Comparison of ENCODE assay signal across 1 cellular context in the genomic region with DNA sequence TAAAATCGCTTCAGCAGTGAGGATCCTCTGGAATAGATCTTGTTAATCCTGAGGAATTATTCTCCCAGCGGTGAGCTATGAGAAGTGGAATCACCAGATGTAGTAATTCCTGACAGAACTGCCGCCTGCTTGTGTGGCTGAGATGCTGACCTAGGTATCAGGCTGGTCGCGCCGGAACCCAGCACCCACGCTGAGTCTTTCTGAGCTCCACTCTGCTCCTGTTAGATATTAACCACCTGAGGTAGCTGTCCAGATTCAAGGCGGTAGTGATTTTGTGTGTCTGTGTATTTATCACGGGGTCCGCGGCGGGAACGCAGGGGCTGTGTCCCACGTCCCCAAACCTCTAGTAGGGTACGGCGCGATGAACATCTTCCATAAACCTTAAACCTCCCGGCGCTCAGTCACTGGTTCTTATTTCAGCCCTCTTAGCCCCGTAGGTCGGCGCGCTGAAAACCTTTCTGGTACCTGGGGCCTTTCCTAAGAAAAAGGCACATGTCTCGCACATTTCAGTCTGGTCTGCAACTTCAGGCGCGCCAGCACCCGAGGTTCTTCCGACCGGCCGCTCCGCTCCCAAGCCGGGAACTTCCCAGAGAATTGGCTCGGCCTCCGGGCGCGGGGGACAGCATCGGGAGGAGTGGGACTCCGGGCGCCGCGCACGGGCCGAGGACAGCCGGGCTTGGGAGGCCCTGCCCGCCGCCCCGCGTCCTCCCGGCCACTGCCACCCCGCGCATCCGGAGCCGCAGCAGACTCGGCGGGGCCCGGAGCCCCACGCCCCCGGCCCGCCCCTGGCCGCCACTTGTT.
TF ChIP-seq lines count a peak whose summit lies in the region.

No MANE protein-coding gene starts in this region.

TF ChIP-seq in HepG2, 621 proteins besides CTCF, POLR2A, EP300 and RAD21 (continued from another document and continues in another):
- TF ChIP-seq, protein P1, sequence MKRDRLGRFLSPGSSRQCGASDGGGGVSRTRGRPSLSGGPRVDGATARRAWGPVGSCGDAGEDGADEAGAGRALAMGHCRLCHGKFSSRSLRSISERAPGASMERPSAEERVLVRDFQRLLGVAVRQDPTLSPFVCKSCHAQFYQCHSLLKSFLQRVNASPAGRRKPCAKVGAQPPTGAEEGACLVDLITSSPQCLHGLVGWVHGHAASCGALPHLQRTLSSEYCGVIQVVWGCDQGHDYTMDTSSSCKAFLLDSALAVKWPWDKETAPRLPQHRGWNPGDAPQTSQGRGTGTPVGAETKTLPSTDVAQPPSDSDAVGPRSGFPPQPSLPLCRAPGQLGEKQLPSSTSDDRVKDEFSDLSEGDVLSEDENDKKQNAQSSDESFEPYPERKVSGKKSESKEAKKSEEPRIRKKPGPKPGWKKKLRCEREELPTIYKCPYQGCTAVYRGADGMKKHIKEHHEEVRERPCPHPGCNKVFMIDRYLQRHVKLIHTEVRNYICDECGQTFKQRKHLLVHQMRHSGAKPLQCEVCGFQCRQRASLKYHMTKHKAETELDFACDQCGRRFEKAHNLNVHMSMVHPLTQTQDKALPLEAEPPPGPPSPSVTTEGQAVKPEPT (CRISPR knock-in tag; IDR thresholded peaks at IDR 0.05; ENCODE audit: low read depth), result peak; percentile 52; the same call in 1 of the 2 replicates
- TF ChIP-seq ZBTB20 (CRISPR knock-in tag; IDR thresholded peaks at IDR 0.05; ENCODE audit: borderline replicate concordance, low read depth) (no peak), ISX (CRISPR knock-in tag; conservative IDR thresholded peaks at IDR 0.05) (peak; percentile 85), HNRNPLL (IDR thresholded peaks at IDR 0.05; ENCODE audit: low read depth, low read length, poor library complexity, severe bottlenecking) (no peak), ARNTL (CRISPR knock-in tag; IDR thresholded peaks at IDR 0.05) (no peak), HNF4G (IDR thresholded peaks at IDR 0.05; ENCODE audit: borderline replicate concordance, low read depth, low read length) (no peak), HNF4G (CRISPR knock-in tag; IDR thresholded peaks at IDR 0.05; ENCODE audit: borderline replicate concordance, low read depth) (no peak), ZNF543 (CRISPR knock-in tag; IDR thresholded peaks at IDR 0.05) (peak; percentile 60; the same call in 1 of the 2 replicates), FOXJ3 (CRISPR knock-in tag; IDR thresholded peaks at IDR 0.05; ENCODE audit: borderline replicate concordance) (no peak), ZBTB3 (CRISPR knock-in tag; IDR thresholded peaks at IDR 0.05; ENCODE audit: borderline replicate concordance, low read depth) (no peak), MAFF (IDR thresholded peaks at IDR 0.05; ENCODE audit: low read depth, low read length) (no peak), PITX1 (CRISPR knock-in tag; IDR thresholded peaks at IDR 0.05) (no peak), HNRNPH1 (optimal IDR thresholded peaks at IDR 0.05; ENCODE audit: low read depth, low read length) (no peak), JARID2 (CRISPR knock-in tag; IDR thresholded peaks at IDR 0.05; ENCODE audit: insufficient replicate concordance) (no peak), ZBTB21 (CRISPR knock-in tag; IDR thresholded peaks at IDR 0.05) (no peak), ZNF260 (CRISPR knock-in tag; IDR thresholded peaks at IDR 0.05; ENCODE audit: borderline replicate concordance, low read depth) (no peak), TEAD3 (CRISPR knock-in tag; optimal IDR thresholded peaks at IDR 0.05; ENCODE audit: borderline replicate concordance) (no peak), ZBTB1 (CRISPR knock-in tag; IDR thresholded peaks at IDR 0.05; ENCODE audit: borderline replicate concordance) (no peak), HOXA3 (CRISPR knock-in tag; IDR thresholded peaks at IDR 0.05) (no peak), ZSCAN12 (CRISPR knock-in tag; IDR thresholded peaks at IDR 0.05) (no peak), BHLHE40 (IDR thresholded peaks at IDR 0.05; ENCODE audit: low read length) (peak; percentile 11; the same call in 1 of the 2 replicates), ZNF709 (CRISPR knock-in tag; IDR thresholded peaks at IDR 0.05) (no peak), RBFOX2 (IDR thresholded peaks at IDR 0.05; ENCODE audit: low read depth, low read length) (no peak), PHB2 (IDR thresholded peaks at IDR 0.05; ENCODE audit: partially characterized antibody) (no peak), ZNF235 (CRISPR knock-in tag; IDR thresholded peaks at IDR 0.05; ENCODE audit: borderline replicate concordance) (no peak), ZNF33A (CRISPR knock-in tag; IDR thresholded peaks at IDR 0.05; ENCODE audit: borderline replicate concordance) (no peak), SP140L (CRISPR knock-in tag; IDR thresholded peaks at IDR 0.05; ENCODE audit: borderline replicate concordance) (no peak), NCOA2 (CRISPR knock-in tag; IDR thresholded peaks at IDR 0.05) (peak; percentile 18; the same call in 1 of the 2 replicates), TARDBP (CRISPR knock-in tag; IDR thresholded peaks at IDR 0.05) (0 out of 2 replicates have a peak, but pooled peaks have one; percentile 13), ADNP (CRISPR knock-in tag; IDR thresholded peaks at IDR 0.05) (no peak), IRF2 (CRISPR knock-in tag; IDR thresholded peaks at IDR 0.05) (no peak), ZNF772 (CRISPR knock-in tag; IDR thresholded peaks at IDR 0.05) (no peak; the same call in 1 of the 2 replicates)
- TF ChIP-seq, protein P2, sequence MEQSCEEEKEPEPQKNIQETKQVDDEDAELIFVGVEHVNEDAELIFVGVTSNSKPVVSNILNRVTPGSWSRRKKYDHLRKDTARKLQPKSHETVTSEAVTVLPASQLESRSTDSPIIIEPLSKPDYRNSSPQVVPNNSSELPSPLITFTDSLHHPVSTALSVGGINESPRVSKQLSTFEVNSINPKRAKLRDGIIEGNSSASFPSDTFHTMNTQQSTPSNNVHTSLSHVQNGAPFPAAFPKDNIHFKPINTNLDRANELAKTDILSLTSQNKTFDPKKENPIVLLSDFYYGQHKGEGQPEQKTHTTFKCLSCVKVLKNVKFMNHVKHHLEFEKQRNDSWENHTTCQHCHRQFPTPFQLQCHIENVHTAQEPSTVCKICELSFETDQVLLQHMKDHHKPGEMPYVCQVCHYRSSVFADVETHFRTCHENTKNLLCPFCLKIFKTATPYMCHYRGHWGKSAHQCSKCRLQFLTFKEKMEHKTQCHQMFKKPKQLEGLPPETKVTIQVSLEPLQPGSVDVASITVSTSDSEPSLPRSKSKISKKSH (CRISPR knock-in tag; IDR thresholded peaks at IDR 0.05; ENCODE audit: borderline replicate concordance), result no peak
- TF ChIP-seq, protein P3, sequence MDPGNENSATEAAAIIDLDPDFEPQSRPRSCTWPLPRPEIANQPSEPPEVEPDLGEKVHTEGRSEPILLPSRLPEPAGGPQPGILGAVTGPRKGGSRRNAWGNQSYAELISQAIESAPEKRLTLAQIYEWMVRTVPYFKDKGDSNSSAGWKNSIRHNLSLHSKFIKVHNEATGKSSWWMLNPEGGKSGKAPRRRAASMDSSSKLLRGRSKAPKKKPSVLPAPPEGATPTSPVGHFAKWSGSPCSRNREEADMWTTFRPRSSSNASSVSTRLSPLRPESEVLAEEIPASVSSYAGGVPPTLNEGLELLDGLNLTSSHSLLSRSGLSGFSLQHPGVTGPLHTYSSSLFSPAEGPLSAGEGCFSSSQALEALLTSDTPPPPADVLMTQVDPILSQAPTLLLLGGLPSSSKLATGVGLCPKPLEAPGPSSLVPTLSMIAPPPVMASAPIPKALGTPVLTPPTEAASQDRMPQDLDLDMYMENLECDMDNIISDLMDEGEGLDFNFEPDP (CRISPR knock-in tag; conservative IDR thresholded peaks at IDR 0.05), result 0 out of 2 replicates have a peak, but pooled peaks have one; percentile 64
- TF ChIP-seq, protein P4, sequence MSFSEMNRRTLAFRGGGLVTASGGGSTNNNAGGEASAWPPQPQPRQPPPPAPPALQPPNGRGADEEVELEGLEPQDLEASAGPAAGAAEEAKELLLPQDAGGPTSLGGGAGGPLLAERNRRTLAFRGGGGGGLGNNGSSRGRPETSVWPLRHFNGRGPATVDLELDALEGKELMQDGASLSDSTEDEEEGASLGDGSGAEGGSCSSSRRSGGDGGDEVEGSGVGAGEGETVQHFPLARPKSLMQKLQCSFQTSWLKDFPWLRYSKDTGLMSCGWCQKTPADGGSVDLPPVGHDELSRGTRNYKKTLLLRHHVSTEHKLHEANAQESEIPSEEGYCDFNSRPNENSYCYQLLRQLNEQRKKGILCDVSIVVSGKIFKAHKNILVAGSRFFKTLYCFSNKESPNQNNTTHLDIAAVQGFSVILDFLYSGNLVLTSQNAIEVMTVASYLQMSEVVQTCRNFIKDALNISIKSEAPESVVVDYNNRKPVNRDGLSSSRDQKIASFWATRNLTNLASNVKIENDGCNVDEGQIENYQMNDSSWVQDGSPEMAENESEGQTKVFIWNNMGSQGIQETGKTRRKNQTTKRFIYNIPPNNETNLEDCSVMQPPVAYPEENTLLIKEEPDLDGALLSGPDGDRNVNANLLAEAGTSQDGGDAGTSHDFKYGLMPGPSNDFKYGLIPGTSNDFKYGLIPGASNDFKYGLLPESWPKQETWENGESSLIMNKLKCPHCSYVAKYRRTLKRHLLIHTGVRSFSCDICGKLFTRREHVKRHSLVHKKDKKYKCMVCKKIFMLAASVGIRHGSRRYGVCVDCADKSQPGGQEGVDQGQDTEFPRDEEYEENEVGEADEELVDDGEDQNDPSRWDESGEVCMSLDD (CRISPR knock-in tag; IDR thresholded peaks at IDR 0.05; ENCODE audit: borderline replicate concordance), result no peak
- TF ChIP-seq, protein P5, sequence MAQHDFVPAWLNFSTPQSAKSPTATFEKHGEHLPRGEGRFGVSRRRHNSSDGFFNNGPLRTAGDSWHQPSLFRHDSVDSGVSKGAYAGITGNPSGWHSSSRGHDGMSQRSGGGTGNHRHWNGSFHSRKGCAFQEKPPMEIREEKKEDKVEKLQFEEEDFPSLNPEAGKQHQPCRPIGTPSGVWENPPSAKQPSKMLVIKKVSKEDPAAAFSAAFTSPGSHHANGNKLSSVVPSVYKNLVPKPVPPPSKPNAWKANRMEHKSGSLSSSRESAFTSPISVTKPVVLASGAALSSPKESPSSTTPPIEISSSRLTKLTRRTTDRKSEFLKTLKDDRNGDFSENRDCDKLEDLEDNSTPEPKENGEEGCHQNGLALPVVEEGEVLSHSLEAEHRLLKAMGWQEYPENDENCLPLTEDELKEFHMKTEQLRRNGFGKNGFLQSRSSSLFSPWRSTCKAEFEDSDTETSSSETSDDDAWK (CRISPR knock-in tag; IDR thresholded peaks at IDR 0.05), result no peak
- TF ChIP-seq, protein P6, sequence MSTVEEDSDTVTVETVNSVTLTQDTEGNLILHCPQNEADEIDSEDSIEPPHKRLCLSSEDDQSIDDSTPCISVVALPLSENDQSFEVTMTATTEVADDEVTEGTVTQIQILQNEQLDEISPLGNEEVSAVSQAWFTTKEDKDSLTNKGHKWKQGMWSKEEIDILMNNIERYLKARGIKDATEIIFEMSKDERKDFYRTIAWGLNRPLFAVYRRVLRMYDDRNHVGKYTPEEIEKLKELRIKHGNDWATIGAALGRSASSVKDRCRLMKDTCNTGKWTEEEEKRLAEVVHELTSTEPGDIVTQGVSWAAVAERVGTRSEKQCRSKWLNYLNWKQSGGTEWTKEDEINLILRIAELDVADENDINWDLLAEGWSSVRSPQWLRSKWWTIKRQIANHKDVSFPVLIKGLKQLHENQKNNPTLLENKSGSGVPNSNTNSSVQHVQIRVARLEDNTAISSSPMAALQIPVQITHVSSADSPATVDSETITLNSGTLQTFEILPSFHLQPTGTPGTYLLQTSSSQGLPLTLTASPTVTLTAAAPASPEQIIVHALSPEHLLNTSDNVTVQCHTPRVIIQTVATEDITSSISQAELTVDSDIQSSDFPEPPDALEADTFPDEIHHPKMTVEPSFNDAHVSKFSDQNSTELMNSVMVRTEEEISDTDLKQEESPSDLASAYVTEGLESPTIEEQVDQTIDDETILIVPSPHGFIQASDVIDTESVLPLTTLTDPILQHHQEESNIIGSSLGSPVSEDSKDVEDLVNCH (CRISPR knock-in tag; IDR thresholded peaks at IDR 0.05), result 0 out of 2 replicates have a peak, but pooled peaks have one; percentile 37
- TF ChIP-seq, protein P7, sequence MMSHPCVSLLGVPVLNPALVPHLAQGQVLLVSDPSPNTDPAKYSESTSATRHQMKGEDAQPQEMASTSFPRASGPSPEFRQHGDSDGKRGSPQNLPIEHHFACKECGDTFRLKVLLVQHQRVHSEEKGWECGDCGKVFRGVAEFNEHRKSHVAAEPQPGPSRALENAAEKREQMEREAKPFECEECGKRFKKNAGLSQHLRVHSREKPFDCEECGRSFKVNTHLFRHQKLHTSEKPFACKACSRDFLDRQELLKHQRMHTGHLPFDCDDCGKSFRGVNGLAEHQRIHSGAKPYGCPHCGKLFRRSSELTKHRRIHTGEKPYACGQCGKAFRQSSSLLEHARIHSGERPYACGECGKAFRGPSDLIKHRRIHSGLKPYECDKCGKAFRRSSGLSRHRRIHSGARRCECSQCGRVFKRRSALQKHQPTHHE (CRISPR knock-in tag; IDR thresholded peaks at IDR 0.05; ENCODE audit: borderline replicate concordance), result peak; percentile 44; the same call in 1 of the 2 replicates
- TF ChIP-seq, protein P8, sequence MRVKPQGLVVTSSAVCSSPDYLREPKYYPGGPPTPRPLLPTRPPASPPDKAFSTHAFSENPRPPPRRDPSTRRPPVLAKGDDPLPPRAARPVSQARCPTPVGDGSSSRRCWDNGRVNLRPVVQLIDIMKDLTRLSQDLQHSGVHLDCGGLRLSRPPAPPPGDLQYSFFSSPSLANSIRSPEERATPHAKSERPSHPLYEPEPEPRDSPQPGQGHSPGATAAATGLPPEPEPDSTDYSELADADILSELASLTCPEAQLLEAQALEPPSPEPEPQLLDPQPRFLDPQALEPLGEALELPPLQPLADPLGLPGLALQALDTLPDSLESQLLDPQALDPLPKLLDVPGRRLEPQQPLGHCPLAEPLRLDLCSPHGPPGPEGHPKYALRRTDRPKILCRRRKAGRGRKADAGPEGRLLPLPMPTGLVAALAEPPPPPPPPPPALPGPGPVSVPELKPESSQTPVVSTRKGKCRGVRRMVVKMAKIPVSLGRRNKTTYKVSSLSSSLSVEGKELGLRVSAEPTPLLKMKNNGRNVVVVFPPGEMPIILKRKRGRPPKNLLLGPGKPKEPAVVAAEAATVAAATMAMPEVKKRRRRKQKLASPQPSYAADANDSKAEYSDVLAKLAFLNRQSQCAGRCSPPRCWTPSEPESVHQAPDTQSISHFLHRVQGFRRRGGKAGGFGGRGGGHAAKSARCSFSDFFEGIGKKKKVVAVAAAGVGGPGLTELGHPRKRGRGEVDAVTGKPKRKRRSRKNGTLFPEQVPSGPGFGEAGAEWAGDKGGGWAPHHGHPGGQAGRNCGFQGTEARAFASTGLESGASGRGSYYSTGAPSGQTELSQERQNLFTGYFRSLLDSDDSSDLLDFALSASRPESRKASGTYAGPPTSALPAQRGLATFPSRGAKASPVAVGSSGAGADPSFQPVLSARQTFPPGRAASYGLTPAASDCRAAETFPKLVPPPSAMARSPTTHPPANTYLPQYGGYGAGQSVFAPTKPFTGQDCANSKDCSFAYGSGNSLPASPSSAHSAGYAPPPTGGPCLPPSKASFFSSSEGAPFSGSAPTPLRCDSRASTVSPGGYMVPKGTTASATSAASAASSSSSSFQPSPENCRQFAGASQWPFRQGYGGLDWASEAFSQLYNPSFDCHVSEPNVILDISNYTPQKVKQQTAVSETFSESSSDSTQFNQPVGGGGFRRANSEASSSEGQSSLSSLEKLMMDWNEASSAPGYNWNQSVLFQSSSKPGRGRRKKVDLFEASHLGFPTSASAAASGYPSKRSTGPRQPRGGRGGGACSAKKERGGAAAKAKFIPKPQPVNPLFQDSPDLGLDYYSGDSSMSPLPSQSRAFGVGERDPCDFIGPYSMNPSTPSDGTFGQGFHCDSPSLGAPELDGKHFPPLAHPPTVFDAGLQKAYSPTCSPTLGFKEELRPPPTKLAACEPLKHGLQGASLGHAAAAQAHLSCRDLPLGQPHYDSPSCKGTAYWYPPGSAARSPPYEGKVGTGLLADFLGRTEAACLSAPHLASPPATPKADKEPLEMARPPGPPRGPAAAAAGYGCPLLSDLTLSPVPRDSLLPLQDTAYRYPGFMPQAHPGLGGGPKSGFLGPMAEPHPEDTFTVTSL (CRISPR knock-in tag; IDR thresholded peaks at IDR 0.05; ENCODE audit: borderline replicate concordance), result no peak
